23 cellular contexts compared by ENCODE assay signal in genomic region chr6:16167219-16167618, GRCh38.
"Had no signal": no experiment of that assay in that cellular context is flagged by ENCODE, and none has a peak within 500 bp of the region (broad histone marks: within the 10 kb centered on the region; RNA-seq: fewer than 3 reads in every experiment).

No MANE protein-coding gene starts in this region.

- H3K9me3 Mint-ChIP-seq: activated CD4-positive, alpha-beta T cell treated with anti-CD3 and anti-CD28 coated beads, Interleukin-2, amount 10 ng/mL, durations not matched to agents 24 days and 14 days; activated CD8-positive, alpha-beta T cell treated with anti-CD3 and anti-CD28 coated beads for 36 hours; activated naive CD4-positive, alpha-beta T cell treated with anti-CD3 and anti-CD28 coated beads for 36 hours; activated naive CD8-positive, alpha-beta T cell treated with anti-CD3 and anti-CD28 coated beads, Interleukin-2, amount 50 U/mL, for 24 hours; activated T-helper 17 cell treated with anti-CD3 and anti-CD28 coated beads, Interleukin-2, amount 50 U/mL, for 72 hours; stimulated activated effector memory CD8-positive, alpha-beta T cell treated with anti-CD3 and anti-CD28 coated beads, Interleukin-12 subunit alpha, Interleukin-12 subunit beta, amount 100 ng/mL, for 72 hours had no signal

- FAIRE-seq: bronchial epithelial cell, endometrium, frontal cortex, kidney, pancreas had no signal

- H3K4me1 ChIP-seq: left ventricle myocardium inferior, pancreas had no signal

- H3K36me3 Mint-ChIP-seq: stimulated activated effector memory CD8-positive, alpha-beta T cell treated with anti-CD3 and anti-CD28 coated beads, Interleukin-12 subunit alpha, Interleukin-12 subunit beta, amount 100 ng/mL, for 72 hours had no signal

- H3K27ac ChIP-seq: left ventricle myocardium inferior, pancreas, thoracic aorta had no signal

- H3K9me3 ChIP-seq: left ventricle myocardium inferior, pancreas, thoracic aorta had no signal

- H3K27me3 ChIP-seq: pancreas had no signal

- DNase-seq: activated CD4-positive, alpha-beta T cell treated with anti-CD3 and anti-CD28 coated beads, Interleukin-2, amount 10 ng/mL, durations not matched to agents 24 days and 14 days; activated CD8-positive, alpha-beta T cell treated with anti-CD3 and anti-CD28 coated beads for 36 hours; activated naive CD4-positive, alpha-beta T cell treated with anti-CD3 and anti-CD28 coated beads for 36 hours; activated naive CD8-positive, alpha-beta T cell treated with anti-CD3 and anti-CD28 coated beads, Interleukin-2, amount 50 U/mL, for 24 hours; activated T-cell treated with anti-CD3 and anti-CD28 coated beads, Interleukin-2, amount 50 U/mL, for 1 hour; aorta; cerebellar nuclear complex; cortex of kidney; erythroblast; kidney; left ventricle myocardium inferior; mammary epithelial cell; pancreas; stimulated activated CD4-positive, alpha-beta T cell treated with anti-CD3 and anti-CD28 coated beads, Interleukin-4, amount 100 ng/mL, for 24 hours; T-helper 1 cell; T-helper 9 cell had no signal

- ATAC-seq: activated CD8-positive, alpha-beta T cell treated with anti-CD3 and anti-CD28 coated beads for 36 hours; activated naive CD8-positive, alpha-beta T cell treated with anti-CD3 and anti-CD28 coated beads, Interleukin-2, amount 50 U/mL, for 24 hours; activated T-helper 17 cell treated with anti-CD3 and anti-CD28 coated beads, Interleukin-2, amount 50 U/mL, for 72 hours; pancreas; sciatic nerve had no signal

- H3K4me3 ChIP-seq: left ventricle myocardium inferior, pancreas, thoracic aorta had no signal

- H3K27ac Mint-ChIP-seq: activated CD4-positive, alpha-beta T cell treated with anti-CD3 and anti-CD28 coated beads, Interleukin-2, amount 10 ng/mL, durations not matched to agents 24 days and 14 days; activated CD8-positive, alpha-beta T cell treated with anti-CD3 and anti-CD28 coated beads for 36 hours; activated naive CD4-positive, alpha-beta T cell treated with anti-CD3 and anti-CD28 coated beads for 36 hours; activated naive CD8-positive, alpha-beta T cell treated with anti-CD3 and anti-CD28 coated beads, Interleukin-2, amount 50 U/mL, for 24 hours; activated T-helper 17 cell treated with anti-CD3 and anti-CD28 coated beads, Interleukin-2, amount 50 U/mL, for 72 hours had no signal

- H3K36me3 ChIP-seq: left ventricle myocardium inferior, pancreas, thoracic aorta had no signal

- H3K4me3 Mint-ChIP-seq: activated CD4-positive, alpha-beta T cell treated with anti-CD3 and anti-CD28 coated beads, Interleukin-2, amount 10 ng/mL, durations not matched to agents 24 days and 14 days; activated CD8-positive, alpha-beta T cell treated with anti-CD3 and anti-CD28 coated beads for 36 hours; activated naive CD4-positive, alpha-beta T cell treated with anti-CD3 and anti-CD28 coated beads for 36 hours; activated naive CD8-positive, alpha-beta T cell treated with anti-CD3 and anti-CD28 coated beads, Interleukin-2, amount 50 U/mL, for 24 hours had no signal
